Comparison of ENCODE assay signal across 32 cellular contexts in genomic region chr17:70338946-70339354, GRCh38.
"Had no signal": no experiment of that assay in that cellular context is flagged by ENCODE, and none has a peak within 500 bp of the region (broad histone marks: within the 10 kb centered on the region; RNA-seq: fewer than 3 reads in every experiment).

No MANE protein-coding gene starts in this region.

- H3K27ac ChIP-seq: adrenal gland, body of pancreas, esophagus muscularis mucosa, foreskin keratinocyte, gastrocnemius medialis, heart left ventricle, WERI-Rb-1 had no signal

- H3K4me1 ChIP-seq: adrenal gland, body of pancreas, foreskin keratinocyte, gastrocnemius medialis had no signal

- H3K27me3 ChIP-seq: adrenal gland, body of pancreas, esophagus muscularis mucosa, foreskin keratinocyte, gastrocnemius medialis, heart left ventricle had no signal

- H3K9me3 ChIP-seq: adrenal gland, body of pancreas, esophagus muscularis mucosa, gastrocnemius medialis, heart left ventricle had no signal

- DNase-seq: activated B cell treated with CpG ODN at 0.5 μM for 24 hours; activated CD4-positive, alpha-beta T cell treated with anti-CD3 and anti-CD28 coated beads for 48 hours; activated CD4-positive, alpha-beta T cell treated with anti-CD3 and anti-CD28 coated beads, Interleukin-2, amount 50 U/mL, for 1 hour; activated CD4-positive, alpha-beta T cell treated with anti-CD3 and anti-CD28 coated beads, Interleukin-2, amount 50 U/mL, for 48 hours; activated CD8-positive, alpha-beta memory T cell treated with anti-CD3 and anti-CD28 coated beads for 24 hours; activated CD8-positive, alpha-beta T cell treated with anti-CD3 and anti-CD28 coated beads for 36 hours; activated effector memory CD4-positive, alpha-beta T cell treated with Interleukin-2 at 50 U/mL for 16 hours; activated naive CD4-positive, alpha-beta T cell treated with anti-CD3 and anti-CD28 coated beads for 36 hours; activated naive CD8-positive, alpha-beta T cell treated with anti-CD3 and anti-CD28 coated beads for 36 hours; activated naive CD8-positive, alpha-beta T cell treated with anti-CD3 and anti-CD28 coated beads, Interleukin-2, amount 50 U/mL, for 24 hours; activated T-cell treated with anti-CD3 and anti-CD28 coated beads, Interleukin-2, amount 50 U/mL, for 4 hours; adrenal gland; amygdala; aorta; body of pancreas; caudate nucleus; cortex of kidney; dermis blood vessel endothelial cell; effector CD4-positive, alpha-beta T cell; effector memory CD8-positive, alpha-beta T cell; erythroblast; foreskin keratinocyte; gastrocnemius medialis; glutamatergic neuron; heart left ventricle; T-helper 17 cell; T1000; WERI-Rb-1 had no signal

- ATAC-seq: activated CD4-positive, CD25-positive, alpha-beta regulatory T cell treated with anti-CD3 and anti-CD28 coated beads, Interleukin-2, amount 50 U/mL, for 24 hours; activated CD8-positive, alpha-beta T cell treated with anti-CD3 and anti-CD28 coated beads for 36 hours; activated naive CD8-positive, alpha-beta T cell treated with anti-CD3 and anti-CD28 coated beads, Interleukin-2, amount 50 U/mL, for 24 hours; activated T-cell treated with anti-CD3 and anti-CD28 coated beads, Interleukin-2, amount 50 U/mL, for 4 hours; activated T-helper 17 cell treated with anti-CD3 and anti-CD28 coated beads, Interleukin-2, amount 50 U/mL, for 72 hours; body of pancreas; effector memory CD8-positive, alpha-beta T cell; foreskin keratinocyte; gastrocnemius medialis; heart left ventricle; T-helper 17 cell had no signal

- H3K4me3 ChIP-seq: adrenal gland, body of pancreas, esophagus muscularis mucosa, gastrocnemius medialis, heart left ventricle had no signal

- H3K36me3 ChIP-seq: adrenal gland, esophagus muscularis mucosa, gastrocnemius medialis, heart left ventricle, WERI-Rb-1 had no signal

- FAIRE-seq: colon had no signal
